In genomic region chr2:86703704-86704370, GRCh38 we compare ENCODE assay signal across 10 cellular contexts. TPM values are rescaled to one million over a fixed set of nuclear protein-coding genes. Genes with fewer than 3 reads are reported as not detected.
DNase-seq lines count a peak whose midpoint lies in the region; ATAC-seq and TF ChIP-seq lines count a peak whose summit lies in the region.
"Had no signal": no experiment of that assay in that cellular context is flagged by ENCODE, and none has a peak within 500 bp of the region (broad histone marks: within the 10 kb centered on the region; RNA-seq: fewer than 3 reads in every experiment).

No MANE protein-coding gene starts in this region.

- H3K4me2 ChIP-seq in mesenchymal stem cell (ENCODE audit: low read length, poor library complexity, severe bottlenecking) = no peak overlapping the region

- no peaks in the 10 kb centered on the region for H3K4me1 ChIP-seq in BE2C
- H3K4me1 ChIP-seq in body of pancreas = peaks cover 28% of the 10 kb centered on the region
- peaks cover 7% of the 10 kb centered on the region for H3K4me1 ChIP-seq in mesenchymal stem cell (ENCODE audit: control insufficient read depth, insufficient read depth, low read depth, low read length)
- H3K4me1 ChIP-seq: parathyroid adenoma had no signal

- H2BK120ac ChIP-seq in mesenchymal stem cell (ENCODE audit: low read depth, low read length) = no peak overlapping the region

- H3K36me3 ChIP-seq in BE2C (no peaks in the 10 kb centered on the region), body of pancreas (replicated peaks in 1 of 2; ENCODE audit: insufficient read depth in 1 of 2, low read depth in 2 of 2) (no peaks in the 10 kb centered on the region), mesenchymal stem cell (ENCODE audit: control insufficient read depth in 1 of 2, insufficient read depth in 2 of 2, low read depth in 1 of 2, low read length in 2 of 2) (no peaks in the 10 kb centered on the region)

- H3K9me3 ChIP-seq in BE2C (no peaks in the 10 kb centered on the region), body of pancreas (no peaks in the 10 kb centered on the region), mesenchymal stem cell (ENCODE audit: control insufficient read depth, low read length) (no peaks in the 10 kb centered on the region)

- no peak overlapping the region for H2BK15ac ChIP-seq in mesenchymal stem cell (ENCODE audit: low read depth, poor library complexity, severe bottlenecking)

- peak overlapping the region; percentile 70 for H3K9ac ChIP-seq in mesenchymal stem cell (ENCODE audit: low read length)
- H3K9ac ChIP-seq: parathyroid adenoma had no signal

- WGBS in body of pancreas, 2 donors = 19 to 25% methylated on average over 14 of the region's 14 CpGs
- WGBS in mesenchymal stem cell = 91% methylated on average over 8 of the region's 14 CpGs

- DNase-seq in BE2C = peak; percentile 6
- peak; percentile 56 for DNase-seq in NCI-H1092 treated with DMSO at 0.1 percent for 48 hours (lab: John Stamatoyannopoulos, UW)
- DNase-seq in body of pancreas = peak; percentile 72 to 83 (median 81)
- DNase-seq in mesenchymal stem cell = no peak
- no peak for DNase-seq in SKM-1 treated with dmso at 0.1 percent for 144 hours (lab: John Stamatoyannopoulos, UW; ENCODE audit: unreplicated experiment)
- DNase-seq: GDM1 had no signal

- no peak overlapping the region for H2AK5ac ChIP-seq in mesenchymal stem cell (ENCODE audit: low read length, severe bottlenecking)

- peak overlapping the region; percentile 77 to 91 (median 84) for H3K27ac ChIP-seq in body of pancreas
- no peak overlapping the region for H3K27ac ChIP-seq in mesenchymal stem cell (ENCODE audit: low read length, poor library complexity, severe bottlenecking)
- H3K27ac ChIP-seq: parathyroid adenoma had no signal

- intact Hi-C loops in body of pancreas (cut with DNase I) = no loop called here

- H3K79me1 ChIP-seq in mesenchymal stem cell (replicated peaks; ENCODE audit: low read length, poor library complexity, severe bottlenecking) = no peaks in the 10 kb centered on the region

- H3K23ac ChIP-seq in mesenchymal stem cell (ENCODE audit: low read length in 2 of 2) = no peak overlapping the region

- H2BK5ac ChIP-seq in mesenchymal stem cell (ENCODE audit: low read depth, low read length, poor library complexity, severe bottlenecking) = no peak overlapping the region

- H3K4me3 ChIP-seq in BE2C (ENCODE audit: low read depth, low read length) (no peak overlapping the region), body of pancreas (no peak overlapping the region), mesenchymal stem cell (ENCODE audit: insufficient read depth in 1 of 2, low read depth in 1 of 2, low read length in 2 of 2) (peak overlapping the region in 1 of 2 experiments; percentile 50)

- no peak overlapping the region for H2AFZ ChIP-seq in mesenchymal stem cell (ENCODE audit: low read depth, low read length)
- H2AFZ ChIP-seq: parathyroid adenoma had no signal

- H4K91ac ChIP-seq in mesenchymal stem cell (ENCODE audit: low read length) = no peak overlapping the region

- no peak for TF ChIP-seq CTCF in BE2C (IDR thresholded peaks at IDR 0.05; ENCODE audit: low read depth, low read length)
- TF ChIP-seq CTCF in body of pancreas (IDR thresholded peaks at IDR 0.05) = peak in 3 of 7 experiments; percentile 33 to 38 (median 34)

- no peak overlapping the region for H3K18ac ChIP-seq in mesenchymal stem cell (ENCODE audit: low read depth in 1 of 2, low read length in 2 of 2)

- H3K27me3 ChIP-seq in BE2C = no peaks in the 10 kb centered on the region
- no peaks in the 10 kb centered on the region for H3K27me3 ChIP-seq in body of pancreas
- H3K27me3 ChIP-seq in mesenchymal stem cell (ENCODE audit: control insufficient read depth in 1 of 2, insufficient read depth in 1 of 2, low read length in 2 of 2) = no peaks in the 10 kb centered on the region

- H3K14ac ChIP-seq in mesenchymal stem cell (ENCODE audit: low read length in 2 of 2) = no peak overlapping the region

- no peak for TF ChIP-seq POLR2A in body of pancreas (IDR thresholded peaks at IDR 0.05)

- H2BK12ac ChIP-seq in mesenchymal stem cell (ENCODE audit: low read length in 2 of 2) = no peak overlapping the region

- peak; percentile 53 for ATAC-seq in body of pancreas
- no peak for ATAC-seq in GM19455 (IDR thresholded peaks at IDR 0.05; ENCODE audit: unreplicated experiment)
- no peak for ATAC-seq in HG03135 (IDR thresholded peaks at IDR 0.05; ENCODE audit: unreplicated experiment)
- no peak for ATAC-seq in GM21423 (IDR thresholded peaks at IDR 0.05; ENCODE audit: unreplicated experiment)

- no peak overlapping the region for H4K8ac ChIP-seq in mesenchymal stem cell (ENCODE audit: low read length)

- H3K4ac ChIP-seq in mesenchymal stem cell (ENCODE audit: low read depth in 1 of 2, low read length in 2 of 2) = no peak overlapping the region

RNA-seq across cellular contexts. Expression of gene RMND5A, which starts 16.3 kb away (rescaled TPM):
- 13.6 TPM for polyA plus RNA-seq in BE2C (2012; ENCODE audit: insufficient read depth, insufficient read length, low read depth)
- 10 to 100 TPM; 27.4 to 28.5 TPM for total RNA-seq in body of pancreas
- polyA plus RNA-seq in mesenchymal stem cell (2013, experiment 1 of 2) = 9.3 TPM
- polyA plus RNA-seq in mesenchymal stem cell (2013, experiment 2 of 2) = 9.9 TPM

Comparison
In these comparisons a context has a peak if more than half of its experiments do, and no peak if none do; other contexts are left out.
1. DNase-seq: peak in BE2C (single experiment), NCI-H1092 treated with DMSO at 0.1 percent for 48 hours (single experiment) and body of pancreas (4 of 4); none in mesenchymal stem cell (single experiment) and SKM-1 treated with dmso at 0.1 percent for 144 hours (single experiment).